ENCODE assay signal across 1 cellular context in the genomic region with DNA sequence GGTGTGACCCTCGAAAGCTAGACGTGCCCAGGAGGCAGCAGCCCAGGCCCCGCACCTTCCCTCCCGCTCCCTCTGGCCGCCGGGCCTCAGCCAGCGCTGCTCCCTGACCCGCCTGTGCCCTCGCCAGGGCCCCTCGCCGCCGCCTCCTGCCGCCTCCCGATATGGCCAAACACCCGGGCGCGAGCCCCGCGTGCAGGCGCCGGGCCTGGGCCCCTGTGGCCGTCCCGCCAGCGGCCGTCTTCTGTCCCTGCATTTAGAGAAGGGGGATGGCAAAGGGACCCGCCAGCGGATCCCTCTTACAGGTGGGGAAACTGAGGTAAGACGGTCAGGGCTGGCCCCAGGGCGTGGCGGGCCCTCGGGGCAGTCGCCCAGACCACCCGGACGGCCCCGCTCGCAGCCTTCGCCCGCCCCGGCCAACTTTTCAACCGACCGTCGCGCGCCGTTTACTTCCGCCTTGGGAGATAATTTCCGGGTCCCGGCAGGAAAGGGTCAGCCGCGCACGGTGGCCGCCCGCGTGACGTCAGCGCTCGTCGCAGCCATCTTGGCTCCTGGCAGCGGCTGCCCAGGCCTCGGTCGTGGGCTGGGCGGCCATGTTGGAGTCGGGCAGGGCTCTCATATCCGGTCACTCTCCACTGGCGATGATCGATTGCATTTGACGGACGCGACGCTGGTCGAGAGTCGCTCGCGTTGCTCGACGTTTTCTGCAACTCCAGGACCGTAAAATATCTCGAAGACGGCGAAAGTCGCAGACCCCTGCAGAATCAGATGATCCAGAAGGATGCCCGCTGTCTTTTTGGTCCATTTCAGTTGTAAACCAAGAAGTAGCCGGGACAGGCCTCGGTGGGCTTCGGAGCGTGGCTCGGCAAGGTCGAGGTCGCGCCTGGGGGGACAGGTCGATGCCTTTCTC.
A peak's percentile ranks its signal among the peaks of the same experiment; 100 is the strongest.
TF ChIP-seq lines count a peak whose summit lies in the region.

No MANE protein-coding gene starts in this region.

TF ChIP-seq in WTC11, 78 proteins besides CTCF, POLR2A, EP300 and RAD21 (continued from another document):
- TF ChIP-seq, protein P1, sequence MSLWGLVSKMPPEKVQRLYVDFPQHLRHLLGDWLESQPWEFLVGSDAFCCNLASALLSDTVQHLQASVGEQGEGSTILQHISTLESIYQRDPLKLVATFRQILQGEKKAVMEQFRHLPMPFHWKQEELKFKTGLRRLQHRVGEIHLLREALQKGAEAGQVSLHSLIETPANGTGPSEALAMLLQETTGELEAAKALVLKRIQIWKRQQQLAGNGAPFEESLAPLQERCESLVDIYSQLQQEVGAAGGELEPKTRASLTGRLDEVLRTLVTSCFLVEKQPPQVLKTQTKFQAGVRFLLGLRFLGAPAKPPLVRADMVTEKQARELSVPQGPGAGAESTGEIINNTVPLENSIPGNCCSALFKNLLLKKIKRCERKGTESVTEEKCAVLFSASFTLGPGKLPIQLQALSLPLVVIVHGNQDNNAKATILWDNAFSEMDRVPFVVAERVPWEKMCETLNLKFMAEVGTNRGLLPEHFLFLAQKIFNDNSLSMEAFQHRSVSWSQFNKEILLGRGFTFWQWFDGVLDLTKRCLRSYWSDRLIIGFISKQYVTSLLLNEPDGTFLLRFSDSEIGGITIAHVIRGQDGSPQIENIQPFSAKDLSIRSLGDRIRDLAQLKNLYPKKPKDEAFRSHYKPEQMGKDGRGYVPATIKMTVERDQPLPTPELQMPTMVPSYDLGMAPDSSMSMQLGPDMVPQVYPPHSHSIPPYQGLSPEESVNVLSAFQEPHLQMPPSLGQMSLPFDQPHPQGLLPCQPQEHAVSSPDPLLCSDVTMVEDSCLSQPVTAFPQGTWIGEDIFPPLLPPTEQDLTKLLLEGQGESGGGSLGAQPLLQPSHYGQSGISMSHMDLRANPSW (CRISPR knock-in tag; conservative IDR thresholded peaks at IDR 0.05; ENCODE audit: low read depth): no peak
- TF ChIP-seq ZNF121 (CRISPR knock-in tag; IDR thresholded peaks at IDR 0.05) (no peak), MYBL2 (CRISPR knock-in tag; IDR thresholded peaks at IDR 0.05) (peak; percentile 77; the same call in 1 of the 2 replicates), TCF7 (CRISPR knock-in tag; IDR thresholded peaks at IDR 0.05; ENCODE audit: low read depth) (no peak; the same call in 1 of the 2 replicates), ZBTB21 (CRISPR knock-in tag; IDR thresholded peaks at IDR 0.05; ENCODE audit: borderline replicate concordance) (peak; percentile 99), SMAD4 (CRISPR knock-in tag; IDR thresholded peaks at IDR 0.05) (no peak), KAT7 (CRISPR knock-in tag; IDR thresholded peaks at IDR 0.05; ENCODE audit: borderline replicate concordance) (no peak)
- TF ChIP-seq, protein P2, sequence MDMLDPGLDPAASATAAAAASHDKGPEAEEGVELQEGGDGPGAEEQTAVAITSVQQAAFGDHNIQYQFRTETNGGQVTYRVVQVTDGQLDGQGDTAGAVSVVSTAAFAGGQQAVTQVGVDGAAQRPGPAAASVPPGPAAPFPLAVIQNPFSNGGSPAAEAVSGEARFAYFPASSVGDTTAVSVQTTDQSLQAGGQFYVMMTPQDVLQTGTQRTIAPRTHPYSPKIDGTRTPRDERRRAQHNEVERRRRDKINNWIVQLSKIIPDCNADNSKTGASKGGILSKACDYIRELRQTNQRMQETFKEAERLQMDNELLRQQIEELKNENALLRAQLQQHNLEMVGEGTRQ (CRISPR knock-in tag; IDR thresholded peaks at IDR 0.05): peak; percentile 69
- TF ChIP-seq, protein P3, sequence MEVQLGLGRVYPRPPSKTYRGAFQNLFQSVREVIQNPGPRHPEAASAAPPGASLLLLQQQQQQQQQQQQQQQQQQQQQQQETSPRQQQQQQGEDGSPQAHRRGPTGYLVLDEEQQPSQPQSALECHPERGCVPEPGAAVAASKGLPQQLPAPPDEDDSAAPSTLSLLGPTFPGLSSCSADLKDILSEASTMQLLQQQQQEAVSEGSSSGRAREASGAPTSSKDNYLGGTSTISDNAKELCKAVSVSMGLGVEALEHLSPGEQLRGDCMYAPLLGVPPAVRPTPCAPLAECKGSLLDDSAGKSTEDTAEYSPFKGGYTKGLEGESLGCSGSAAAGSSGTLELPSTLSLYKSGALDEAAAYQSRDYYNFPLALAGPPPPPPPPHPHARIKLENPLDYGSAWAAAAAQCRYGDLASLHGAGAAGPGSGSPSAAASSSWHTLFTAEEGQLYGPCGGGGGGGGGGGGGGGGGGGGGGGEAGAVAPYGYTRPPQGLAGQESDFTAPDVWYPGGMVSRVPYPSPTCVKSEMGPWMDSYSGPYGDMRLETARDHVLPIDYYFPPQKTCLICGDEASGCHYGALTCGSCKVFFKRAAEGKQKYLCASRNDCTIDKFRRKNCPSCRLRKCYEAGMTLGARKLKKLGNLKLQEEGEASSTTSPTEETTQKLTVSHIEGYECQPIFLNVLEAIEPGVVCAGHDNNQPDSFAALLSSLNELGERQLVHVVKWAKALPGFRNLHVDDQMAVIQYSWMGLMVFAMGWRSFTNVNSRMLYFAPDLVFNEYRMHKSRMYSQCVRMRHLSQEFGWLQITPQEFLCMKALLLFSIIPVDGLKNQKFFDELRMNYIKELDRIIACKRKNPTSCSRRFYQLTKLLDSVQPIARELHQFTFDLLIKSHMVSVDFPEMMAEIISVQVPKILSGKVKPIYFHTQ (CRISPR knock-in tag; IDR thresholded peaks at IDR 0.05): no peak
